ENCODE assay signal across 8 cellular contexts in genomic region chr11:119106564-119107537, GRCh38. TPM values are rescaled to one million over a fixed set of nuclear protein-coding genes. Genes with fewer than 3 reads are reported as not detected.
DNase-seq lines count a peak whose midpoint lies in the region; ATAC-seq and TF ChIP-seq lines count a peak whose summit lies in the region.

Gene C2CD2L, plus strand, starts transcription at chr11:119107344. Its CDS starts 398 bp downstream, at chr11:119107742.

- H3K4me3 ChIP-seq in kidney epithelial cell (ENCODE audit: low read depth, low read length), result peak within 1 kb of the TSS; percentile 91

- no peak for TF ChIP-seq CTCF in kidney epithelial cell (IDR thresholded peaks at IDR 0.05; ENCODE audit: insufficient read depth, low read length, poor library complexity, severe bottlenecking)

- peak; percentile 97 for DNase-seq in AG08396 (ENCODE audit: low spot score)
- peak; percentile 71 to 95 for DNase-seq in NCI-H446 (lab: John Stamatoyannopoulos, UW)
- peak; percentile 88 for DNase-seq in cerebellar cortex (ENCODE audit: low spot score)
- peak; percentile 54 for DNase-seq in kidney epithelial cell (ENCODE audit: low read depth)
- DNase-seq in stimulated activated CD4-positive, alpha-beta T cell treated with anti-CD3 and anti-CD28 coated beads, Interleukin-15, amount 100 ng/mL, for 1 hour (ENCODE audit: low read depth in 1 of 2, low spot score in 1 of 2), result peak; percentile 76 to 85

- in situ Hi-C loops in GM18951 (cut with MboI; ENCODE audit: low sequenced_read_pairs, unreplicated experiment), result no loop called here

- TF ChIP-seq POLR2A in GM18951 (IDR thresholded peaks at IDR 0.05; ENCODE audit: extremely low read depth, insufficient read depth, insufficient read length), result peak; percentile 72

- no peaks in the 10 kb centered on the region for H3K27me3 ChIP-seq in kidney epithelial cell (ENCODE audit: control insufficient read depth, insufficient read depth, low read length)

- H3K36me3 ChIP-seq in kidney epithelial cell (ENCODE audit: control insufficient read depth, insufficient read depth, low read length), result no peaks in the 10 kb centered on the region

- peak; percentile 59 for ATAC-seq in HG03196 (IDR thresholded peaks at IDR 0.05; ENCODE audit: unreplicated experiment)
- ATAC-seq in activated CD4-positive, CD25-positive, alpha-beta regulatory T cell treated with anti-CD3 and anti-CD28 coated beads, Interleukin-2, amount 50 U/mL, for 24 hours, result peak; percentile 93 to 94

RNA-seq across cellular contexts. Expression of gene C2CD2L, which starts in this region (rescaled TPM):
- total RNA-seq in kidney epithelial cell, result 11.8 and 12.7 TPM in 2 replicates

Comparison
In these comparisons a context has a peak if more than half of its experiments do, and no peak if none do; other contexts are left out.
1. Peak in every context shown above with its lines: DNase-seq, ATAC-seq and H3K4me3 ChIP-seq.